Comparison of ENCODE assay signal across 1 cellular context in the genomic region with DNA sequence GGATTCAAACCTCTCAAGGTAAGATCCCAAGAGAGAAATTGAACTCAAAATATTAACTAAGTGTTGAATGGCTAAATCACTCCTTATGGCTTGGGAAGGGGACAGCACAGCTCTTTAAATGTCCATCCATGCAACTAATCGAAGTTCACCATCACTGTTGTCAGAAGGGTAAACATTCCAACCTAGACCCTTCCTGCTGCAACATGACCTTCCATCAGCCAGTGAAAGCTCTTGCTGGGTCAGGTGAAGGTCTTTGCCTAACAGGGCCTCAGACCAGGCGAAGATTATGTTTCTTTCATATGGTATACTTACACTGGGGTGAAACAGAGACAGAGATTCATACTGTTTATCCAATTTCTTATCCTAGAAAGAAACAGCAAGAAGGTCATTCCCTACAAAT.
A peak's percentile ranks its signal among the peaks of the same experiment; 100 is the strongest.
TF ChIP-seq lines count a peak whose summit lies in the region.

No MANE protein-coding gene starts in this region.

TF ChIP-seq in HepG2, 621 proteins besides CTCF, POLR2A, EP300 and RAD21 (continued from another document and continues in another):
- TF ChIP-seq, protein P1, sequence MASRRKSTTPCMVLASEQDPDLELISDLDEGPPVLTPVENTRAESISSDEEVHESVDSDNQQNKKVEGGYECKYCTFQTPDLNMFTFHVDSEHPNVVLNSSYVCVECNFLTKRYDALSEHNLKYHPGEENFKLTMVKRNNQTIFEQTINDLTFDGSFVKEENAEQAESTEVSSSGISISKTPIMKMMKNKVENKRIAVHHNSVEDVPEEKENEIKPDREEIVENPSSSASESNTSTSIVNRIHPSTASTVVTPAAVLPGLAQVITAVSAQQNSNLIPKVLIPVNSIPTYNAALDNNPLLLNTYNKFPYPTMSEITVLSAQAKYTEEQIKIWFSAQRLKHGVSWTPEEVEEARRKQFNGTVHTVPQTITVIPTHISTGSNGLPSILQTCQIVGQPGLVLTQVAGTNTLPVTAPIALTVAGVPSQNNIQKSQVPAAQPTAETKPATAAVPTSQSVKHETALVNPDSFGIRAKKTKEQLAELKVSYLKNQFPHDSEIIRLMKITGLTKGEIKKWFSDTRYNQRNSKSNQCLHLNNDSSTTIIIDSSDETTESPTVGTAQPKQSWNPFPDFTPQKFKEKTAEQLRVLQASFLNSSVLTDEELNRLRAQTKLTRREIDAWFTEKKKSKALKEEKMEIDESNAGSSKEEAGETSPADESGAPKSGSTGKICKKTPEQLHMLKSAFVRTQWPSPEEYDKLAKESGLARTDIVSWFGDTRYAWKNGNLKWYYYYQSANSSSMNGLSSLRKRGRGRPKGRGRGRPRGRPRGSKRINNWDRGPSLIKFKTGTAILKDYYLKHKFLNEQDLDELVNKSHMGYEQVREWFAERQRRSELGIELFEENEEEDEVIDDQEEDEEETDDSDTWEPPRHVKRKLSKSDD (CRISPR knock-in tag; IDR thresholded peaks at IDR 0.05; ENCODE audit: low read depth), result no peak
- TF ChIP-seq ZNF572 (CRISPR knock-in tag; IDR thresholded peaks at IDR 0.05) (no peak), CBFB (CRISPR knock-in tag; IDR thresholded peaks at IDR 0.05) (no peak), GTF3A (CRISPR knock-in tag; conservative IDR thresholded peaks at IDR 0.05) (no peak), NFYC (CRISPR knock-in tag; IDR thresholded peaks at IDR 0.05) (no peak), ZBTB20 (CRISPR knock-in tag; IDR thresholded peaks at IDR 0.05; ENCODE audit: borderline replicate concordance, low read depth) (no peak), FOSL1 (CRISPR knock-in tag; IDR thresholded peaks at IDR 0.05; ENCODE audit: borderline replicate concordance) (no peak), ZNF33B (CRISPR knock-in tag; IDR thresholded peaks at IDR 0.05) (no peak), BRD4 (CRISPR knock-in tag; IDR thresholded peaks at IDR 0.05) (no peak), ESRRA (CRISPR knock-in tag; IDR thresholded peaks at IDR 0.05; ENCODE audit: low read depth) (peak; percentile 64; the same call in 1 of the 2 replicates), CHD4 (IDR thresholded peaks at IDR 0.05; ENCODE audit: borderline replicate concordance, low read length) (no peak), ZZZ3 (CRISPR knock-in tag; IDR thresholded peaks at IDR 0.05; ENCODE audit: borderline replicate concordance) (no peak), ZNF652 (CRISPR knock-in tag; IDR thresholded peaks at IDR 0.05; ENCODE audit: borderline replicate concordance, low read depth) (no peak), PRMT3 (CRISPR knock-in tag; IDR thresholded peaks at IDR 0.05; ENCODE audit: borderline replicate concordance, low read depth) (no peak), ZNF883 (CRISPR knock-in tag; IDR thresholded peaks at IDR 0.05; ENCODE audit: not compliant biosample characterization) (no peak), ZFP62 (CRISPR knock-in tag; IDR thresholded peaks at IDR 0.05) (no peak), ZNF263 (CRISPR knock-in tag; IDR thresholded peaks at IDR 0.05) (no peak), SNAPC5 (CRISPR knock-in tag; IDR thresholded peaks at IDR 0.05; ENCODE audit: borderline replicate concordance) (no peak), BRCA1 (CRISPR knock-in tag; IDR thresholded peaks at IDR 0.05) (no peak), FOXA1 (IDR thresholded peaks at IDR 0.05) (no peak), FOXA1 (CRISPR knock-in tag; IDR thresholded peaks at IDR 0.05) (peak; percentile 62; the same call in 1 of the 2 replicates), ZNF878 (CRISPR knock-in tag; IDR thresholded peaks at IDR 0.05) (no peak), PRPF4 (IDR thresholded peaks at IDR 0.05; ENCODE audit: low read depth, low read length, poor library complexity, severe bottlenecking) (no peak), TAF1 (CRISPR knock-in tag; IDR thresholded peaks at IDR 0.05) (no peak), POLR2G (IDR thresholded peaks at IDR 0.05; ENCODE audit: low read depth, low read length) (no peak), ZNF644 (CRISPR knock-in tag; IDR thresholded peaks at IDR 0.05; ENCODE audit: low read depth) (0 out of 2 replicates have a peak, but pooled peaks have one; percentile 14), ZKSCAN8 (CRISPR knock-in tag; IDR thresholded peaks at IDR 0.05; ENCODE audit: borderline replicate concordance) (no peak), ZNF670 (CRISPR knock-in tag; IDR thresholded peaks at IDR 0.05; ENCODE audit: borderline replicate concordance) (no peak), SAFB2 (CRISPR knock-in tag; IDR thresholded peaks at IDR 0.05; ENCODE audit: borderline replicate concordance, low read depth) (no peak), SSRP1 (CRISPR knock-in tag; IDR thresholded peaks at IDR 0.05) (no peak), NR1H2 (CRISPR knock-in tag; IDR thresholded peaks at IDR 0.05; ENCODE audit: borderline replicate concordance, low read depth) (no peak), MAZ (IDR thresholded peaks at IDR 0.05; ENCODE audit: borderline replicate concordance, low read depth, low read length) (no peak), MAZ (CRISPR knock-in tag; IDR thresholded peaks at IDR 0.05; ENCODE audit: low read depth) (no peak), ZNF24 (IDR thresholded peaks at IDR 0.05) (no peak), PBX3 (CRISPR knock-in tag; IDR thresholded peaks at IDR 0.05; ENCODE audit: borderline replicate concordance) (no peak), TSC22D2 (CRISPR knock-in tag; IDR thresholded peaks at IDR 0.05; ENCODE audit: borderline replicate concordance) (no peak), HNRNPUL1 (IDR thresholded peaks at IDR 0.05; ENCODE audit: low read depth, low read length) (no peak), ZNF510 (CRISPR knock-in tag; IDR thresholded peaks at IDR 0.05; ENCODE audit: low read depth) (no peak), ZNF484 (CRISPR knock-in tag; IDR thresholded peaks at IDR 0.05; ENCODE audit: borderline replicate concordance, low read depth) (no peak), EHMT2 (IDR thresholded peaks at IDR 0.05; ENCODE audit: borderline replicate concordance, low read depth, low read length) (no peak), SMAD1 (CRISPR knock-in tag; IDR thresholded peaks at IDR 0.05; ENCODE audit: borderline replicate concordance, low read depth) (no peak), REXO4 (CRISPR knock-in tag; IDR thresholded peaks at IDR 0.05; ENCODE audit: borderline replicate concordance) (no peak), FOXO1 (CRISPR knock-in tag; IDR thresholded peaks at IDR 0.05) (no peak), BRF2 (CRISPR knock-in tag; IDR thresholded peaks at IDR 0.05) (no peak), HDAC6 (IDR thresholded peaks at IDR 0.05; ENCODE audit: low read depth, low read length) (no peak), ZNF350 (CRISPR knock-in tag; IDR thresholded peaks at IDR 0.05; ENCODE audit: borderline replicate concordance, low read depth) (no peak), DR1 (CRISPR knock-in tag; IDR thresholded peaks at IDR 0.05) (no peak), ZNF333 (CRISPR knock-in tag; IDR thresholded peaks at IDR 0.05; ENCODE audit: borderline replicate concordance) (no peak), ZKSCAN1 (IDR thresholded peaks at IDR 0.05; ENCODE audit: low read length) (no peak), MTA3 (CRISPR knock-in tag; IDR thresholded peaks at IDR 0.05) (no peak), RBAK (CRISPR knock-in tag; IDR thresholded peaks at IDR 0.05) (no peak), CEBPG (CRISPR knock-in tag; IDR thresholded peaks at IDR 0.05) (peak; percentile 41; the same call in 1 of the 2 replicates), PPARG (CRISPR knock-in tag; conservative IDR thresholded peaks at IDR 0.05) (peak; percentile 51; the same call in 1 of the 2 replicates), EZH2 (conservative IDR thresholded peaks at IDR 0.05; ENCODE audit: low read depth, low read length) (no peak), KDM5A (IDR thresholded peaks at IDR 0.05; ENCODE audit: borderline replicate concordance, low read length) (no peak), U2AF2 (IDR thresholded peaks at IDR 0.05; ENCODE audit: low read depth, low read length) (no peak), ZNF12 (CRISPR knock-in tag; IDR thresholded peaks at IDR 0.05) (no peak)
- TF ChIP-seq, protein P2, sequence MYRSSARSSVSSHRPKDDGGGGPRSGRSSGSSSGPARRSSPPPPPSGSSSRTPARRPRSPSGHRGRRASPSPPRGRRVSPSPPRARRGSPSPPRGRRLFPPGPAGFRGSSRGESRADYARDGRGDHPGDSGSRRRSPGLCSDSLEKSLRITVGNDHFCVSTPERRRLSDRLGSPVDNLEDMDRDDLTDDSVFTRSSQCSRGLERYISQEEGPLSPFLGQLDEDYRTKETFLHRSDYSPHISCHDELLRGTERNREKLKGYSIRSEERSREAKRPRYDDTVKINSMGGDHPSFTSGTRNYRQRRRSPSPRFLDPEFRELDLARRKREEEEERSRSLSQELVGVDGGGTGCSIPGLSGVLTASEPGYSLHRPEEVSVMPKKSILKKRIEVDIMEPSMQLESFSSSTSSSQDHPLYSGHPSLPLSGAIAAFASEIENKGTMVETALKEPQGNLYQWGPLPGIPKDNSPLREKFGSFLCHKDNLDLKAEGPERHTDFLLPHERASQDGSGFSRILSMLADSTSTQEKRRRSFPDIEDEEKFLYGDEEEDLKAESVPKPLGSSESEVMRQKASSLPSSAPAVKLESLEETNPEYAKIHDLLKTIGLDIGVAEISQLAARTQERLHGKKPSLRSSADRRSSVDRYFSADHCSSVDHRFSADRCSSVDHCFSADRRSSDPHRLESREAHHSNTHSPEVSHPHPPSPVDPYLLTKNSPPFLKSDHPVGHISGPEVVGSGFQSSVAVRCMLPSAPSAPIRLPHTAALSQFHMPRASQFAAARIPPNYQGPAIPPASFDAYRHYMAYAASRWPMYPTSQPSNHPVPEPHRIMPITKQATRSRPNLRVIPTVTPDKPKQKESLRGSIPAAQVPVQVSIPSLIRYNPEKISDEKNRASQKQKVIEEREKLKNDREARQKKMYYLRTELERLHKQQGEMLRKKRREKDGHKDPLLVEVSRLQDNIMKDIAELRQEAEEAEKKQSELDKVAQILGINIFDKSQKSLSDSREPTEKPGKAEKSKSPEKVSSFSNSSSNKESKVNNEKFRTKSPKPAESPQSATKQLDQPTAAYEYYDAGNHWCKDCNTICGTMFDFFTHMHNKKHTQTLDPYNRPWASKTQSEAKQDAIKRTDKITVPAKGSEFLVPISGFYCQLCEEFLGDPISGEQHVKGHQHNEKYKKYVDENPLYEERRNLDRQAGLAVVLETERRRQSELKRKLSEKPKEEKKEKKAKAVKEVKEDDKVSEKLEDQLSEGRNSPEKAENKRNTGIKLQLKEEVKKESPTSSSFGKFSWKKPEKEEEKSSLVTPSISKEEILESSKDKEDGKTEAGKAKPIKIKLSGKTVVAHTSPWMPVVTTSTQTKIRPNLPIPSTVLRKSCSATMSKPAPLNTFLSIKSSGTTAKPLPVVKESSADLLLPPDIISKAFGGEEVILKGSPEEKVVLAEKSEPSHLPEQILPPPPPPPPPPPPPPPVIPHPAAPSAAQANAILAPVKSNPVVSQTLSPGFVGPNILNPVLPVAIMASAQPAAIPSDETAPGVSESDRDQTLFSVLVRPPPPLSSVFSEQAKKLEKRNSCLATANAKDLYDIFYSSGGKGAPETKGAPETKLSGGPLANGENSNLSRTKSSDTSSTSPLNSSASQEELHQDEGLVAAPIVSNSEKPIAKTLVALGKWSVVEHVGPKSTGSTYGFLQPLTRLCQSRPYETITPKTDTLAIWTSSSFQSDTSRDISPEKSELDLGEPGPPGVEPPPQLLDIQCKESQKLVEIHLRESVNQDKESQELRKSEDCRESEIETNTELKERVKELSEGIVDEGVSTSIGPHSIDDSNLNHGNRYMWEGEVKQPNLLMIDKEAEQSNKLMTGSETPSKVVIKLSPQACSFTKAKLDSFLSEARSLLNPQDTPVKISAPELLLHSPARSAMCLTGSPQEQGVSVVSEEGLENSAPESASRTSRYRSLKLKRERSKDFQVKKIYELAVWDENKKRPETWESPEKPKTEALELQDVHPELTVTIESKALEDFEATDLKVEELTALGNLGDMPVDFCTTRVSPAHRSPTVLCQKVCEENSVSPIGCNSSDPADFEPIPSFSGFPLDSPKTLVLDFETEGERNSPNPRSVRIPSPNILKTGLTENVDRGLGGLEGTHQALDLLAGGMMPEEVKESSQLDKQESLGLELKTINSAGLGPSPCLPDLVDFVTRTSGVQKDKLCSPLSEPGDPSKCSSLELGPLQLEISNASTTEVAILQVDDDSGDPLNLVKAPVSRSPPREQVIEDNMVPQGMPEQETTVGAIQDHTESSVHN (CRISPR knock-in tag; IDR thresholded peaks at IDR 0.05), result no peak
- TF ChIP-seq, protein P3, sequence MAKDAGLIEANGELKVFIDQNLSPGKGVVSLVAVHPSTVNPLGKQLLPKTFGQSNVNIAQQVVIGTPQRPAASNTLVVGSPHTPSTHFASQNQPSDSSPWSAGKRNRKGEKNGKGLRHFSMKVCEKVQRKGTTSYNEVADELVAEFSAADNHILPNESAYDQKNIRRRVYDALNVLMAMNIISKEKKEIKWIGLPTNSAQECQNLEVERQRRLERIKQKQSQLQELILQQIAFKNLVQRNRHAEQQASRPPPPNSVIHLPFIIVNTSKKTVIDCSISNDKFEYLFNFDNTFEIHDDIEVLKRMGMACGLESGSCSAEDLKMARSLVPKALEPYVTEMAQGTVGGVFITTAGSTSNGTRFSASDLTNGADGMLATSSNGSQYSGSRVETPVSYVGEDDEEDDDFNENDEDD (CRISPR knock-in tag; IDR thresholded peaks at IDR 0.05; ENCODE audit: borderline replicate concordance), result no peak
- TF ChIP-seq, protein P4, sequence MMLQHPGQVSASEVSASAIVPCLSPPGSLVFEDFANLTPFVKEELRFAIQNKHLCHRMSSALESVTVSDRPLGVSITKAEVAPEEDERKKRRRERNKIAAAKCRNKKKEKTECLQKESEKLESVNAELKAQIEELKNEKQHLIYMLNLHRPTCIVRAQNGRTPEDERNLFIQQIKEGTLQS (CRISPR knock-in tag; IDR thresholded peaks at IDR 0.05), result no peak
